ENCODE assay signal across 9 cellular contexts in genomic region chr1:240575976-240576666, GRCh38. TPM values are rescaled to one million over a fixed set of nuclear protein-coding genes. Genes with fewer than 3 reads are reported as not detected.
DNase-seq lines count a peak whose midpoint lies in the region; ATAC-seq, FAIRE-seq and TF ChIP-seq lines count a peak whose summit lies in the region.
"Had no signal": no experiment of that assay in that cellular context is flagged by ENCODE, and none has a peak within 500 bp of the region (broad histone marks: within the 10 kb centered on the region; RNA-seq: fewer than 3 reads in every experiment).

No MANE protein-coding gene starts in this region.

- H3K36me3 ChIP-seq in SJSA1: no peaks in the 10 kb centered on the region

- ATAC-seq in HG02798 (IDR thresholded peaks at IDR 0.05; ENCODE audit: poor library complexity, unreplicated experiment) (peak; percentile 60), HG02973 (IDR thresholded peaks at IDR 0.05; ENCODE audit: unreplicated experiment) (no peak)

- H3K27ac ChIP-seq in SJSA1: no peak overlapping the region

- DNase-seq in ELR (ENCODE audit: low read depth) (peak; percentile 62), SJSA1 (ENCODE audit: low read depth in 1 of 2, low spot score in 2 of 2) (peak in 1 of 2 experiments; percentile 12), skeletal muscle cell (ENCODE audit: low read depth) (peak; percentile 48), NCI-H226 (no peak), GM12891 (ENCODE audit: insufficient read length, low spot score) (no peak)
- peak; percentile 2 for DNase-seq in effector CD4-positive, alpha-beta T cell

- no peak for FAIRE-seq in GM12891 (lab: Jason Lieb, UNC)
- FAIRE-seq: TTC549 had no signal

- no peaks in the 10 kb centered on the region for H3K4me1 ChIP-seq in SJSA1 (replicated peaks)

- H3K4me3 ChIP-seq in SJSA1: peak overlapping the region; percentile 23
- peak overlapping the region; percentile 42 for H3K4me3 ChIP-seq in skeletal muscle cell (ENCODE audit: low read depth, low read length)

- TF ChIP-seq POLR2A in GM12891 (IDR thresholded peaks at IDR 0.05; ENCODE audit: low read depth, low read length): no peak

- peaks cover 5% of the 10 kb centered on the region; the same call in 1 of the 2 replicates for H3K27me3 ChIP-seq in SJSA1 (replicated peaks)

- no peaks in the 10 kb centered on the region for H3K9me3 ChIP-seq in SJSA1 (replicated peaks)

TF ChIP-seq in GM12891, 5 proteins besides CTCF, POLR2A, EP300 and RAD21:
- TF ChIP-seq PAX5 (IDR thresholded peaks at IDR 0.05; ENCODE audit: insufficient read depth, low read length, severe bottlenecking) (no peak), POU2F2 (IDR thresholded peaks at IDR 0.05; ENCODE audit: low read depth, low read length) (no peak), POLR2AphosphoS5 (IDR thresholded peaks at IDR 0.05; ENCODE audit: low read depth, low read length) (no peak), SPI1 (IDR thresholded peaks at IDR 0.05; ENCODE audit: low read depth, low read length) (no peak), TAF1 (IDR thresholded peaks at IDR 0.05; ENCODE audit: low read depth, low read length) (no peak)

RNA-seq across cellular contexts. Expression of gene GREM2, which starts 35.8 kb away (rescaled TPM):
- 0.03 TPM in 1 of 2 replicates, not detected in the other for total RNA-seq in SJSA1 (2014; rRNA removed; shearing (Covaris generic))
- not detected for polyA plus RNA-seq in GM12891 (2012; ENCODE audit: low read depth, missing spikeins)

Comparison
In these comparisons a context has a peak if more than half of its experiments do, and no peak if none do; other contexts are left out.
1. DNase-seq: peak in ELR (single experiment), effector CD4-positive, alpha-beta T cell (single experiment) and skeletal muscle cell (single experiment); none in NCI-H226 (single experiment) and GM12891 (single experiment).